ENCODE assay signal across 13 cellular contexts in the genomic region with DNA sequence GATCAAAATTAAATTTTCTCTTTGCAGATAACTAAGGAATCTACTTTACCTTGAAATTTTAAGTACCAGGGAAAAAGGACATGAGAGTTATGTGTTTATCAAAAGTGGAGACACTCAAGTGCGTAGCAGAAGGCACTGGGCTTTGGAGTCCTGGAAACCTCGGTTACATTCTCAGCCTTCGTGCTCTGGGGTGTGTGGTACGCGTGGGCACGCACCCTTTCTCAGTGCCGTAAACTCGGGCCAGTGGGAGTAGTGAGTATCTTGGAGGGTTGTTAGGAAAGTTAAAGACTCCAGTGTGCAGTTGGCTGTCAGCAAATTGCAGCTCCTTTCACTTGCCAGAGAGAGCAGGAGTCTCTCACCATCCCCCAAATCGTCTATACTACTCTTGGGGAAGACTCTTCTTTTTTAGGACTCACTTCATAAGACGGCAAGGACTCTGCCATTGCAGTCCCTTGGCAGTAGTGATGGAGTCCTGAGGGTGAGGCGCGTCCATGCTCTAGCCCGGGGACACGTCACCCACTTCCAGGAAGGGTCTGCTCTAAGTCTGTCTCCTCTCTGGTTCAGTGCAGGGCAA.
DNase-seq lines count a peak whose midpoint lies in the region; ATAC-seq lines count a peak whose summit lies in the region.
"Had no signal": no experiment of that assay in that cellular context is flagged by ENCODE, and none has a peak within 500 bp of the region (broad histone marks: within the 10 kb centered on the region; RNA-seq: fewer than 3 reads in every experiment).

No MANE protein-coding gene starts in this region.

- peak overlapping the region; percentile 70 for H3K4me2 ChIP-seq in skeletal muscle satellite cell (ENCODE audit: low read length)

- no peak for ATAC-seq in activated CD8-positive, alpha-beta memory T cell treated with anti-CD3 and anti-CD28 coated beads, Interleukin-2, amount 10 ng/mL, durations not matched to agents 7 days and 5 days
- ATAC-seq in GM18520 (IDR thresholded peaks at IDR 0.05; ENCODE audit: unreplicated experiment), result no peak

- H3K27me3 Mint-ChIP-seq in activated CD8-positive, alpha-beta memory T cell treated with anti-CD3 and anti-CD28 coated beads, Interleukin-2, amount 10 ng/mL, durations not matched to agents 7 days and 5 days, result no peaks in the 10 kb centered on the region
- H3K27me3 Mint-ChIP-seq in activated naive CD8-positive, alpha-beta T cell, result no peaks in the 10 kb centered on the region
- H3K27me3 Mint-ChIP-seq in immature natural killer cell (ENCODE audit: low read depth in 3 of 3), result peaks cover 0 to 2% (median 0%) of the 10 kb centered on the region in 3 donors

- H3K9ac ChIP-seq in skeletal muscle satellite cell (ENCODE audit: low read depth, low read length), result peak overlapping the region; percentile 38

- H3K4me3 Mint-ChIP-seq in activated CD8-positive, alpha-beta memory T cell treated with anti-CD3 and anti-CD28 coated beads, Interleukin-2, amount 10 ng/mL, durations not matched to agents 7 days and 5 days, result no peak overlapping the region
- H3K4me3 Mint-ChIP-seq in activated naive CD8-positive, alpha-beta T cell, result no peak overlapping the region
- peak overlapping the region in 2 of 5 donors; percentile 37 to 82 for H3K4me3 Mint-ChIP-seq in immature natural killer cell

- H3K4me3 ChIP-seq in skeletal muscle satellite cell (ENCODE audit: low read length), result peak overlapping the region; percentile 48
- H3K4me3 ChIP-seq: pancreas had no signal

- peak overlapping the region; percentile 51 for H3K27ac Mint-ChIP-seq in activated CD8-positive, alpha-beta memory T cell treated with anti-CD3 and anti-CD28 coated beads, Interleukin-2, amount 10 ng/mL, durations not matched to agents 7 days and 5 days
- H3K27ac Mint-ChIP-seq in activated naive CD8-positive, alpha-beta T cell, result peak overlapping the region; percentile 28
- peak overlapping the region; percentile 45 to 94 (median 87) for H3K27ac Mint-ChIP-seq in immature natural killer cell

- H3K4me1 Mint-ChIP-seq in activated CD8-positive, alpha-beta memory T cell treated with anti-CD3 and anti-CD28 coated beads, Interleukin-2, amount 10 ng/mL, durations not matched to agents 7 days and 5 days, result peaks cover 44% of the 10 kb centered on the region
- peaks cover 8% of the 10 kb centered on the region for H3K4me1 Mint-ChIP-seq in activated naive CD8-positive, alpha-beta T cell (ENCODE audit: low read depth)
- H3K4me1 Mint-ChIP-seq in immature natural killer cell, result peaks cover 46 to 52% of the 10 kb centered on the region in 2 donors

- peaks cover 28% of the 10 kb centered on the region for H3K4me1 ChIP-seq in skeletal muscle satellite cell (ENCODE audit: control insufficient read depth, insufficient read depth, low read length)

- peaks cover 18% of the 10 kb centered on the region for H3K36me3 Mint-ChIP-seq in activated CD8-positive, alpha-beta memory T cell treated with anti-CD3 and anti-CD28 coated beads, Interleukin-2, amount 10 ng/mL, durations not matched to agents 7 days and 5 days
- peaks cover 7% of the 10 kb centered on the region for H3K36me3 Mint-ChIP-seq in activated naive CD8-positive, alpha-beta T cell
- H3K36me3 Mint-ChIP-seq in immature natural killer cell, result peaks cover 3 to 10% (median 4%) of the 10 kb centered on the region in 3 donors

- no peaks in the 10 kb centered on the region for H3K9me3 ChIP-seq in skeletal muscle satellite cell (replicated peaks; ENCODE audit: low read length)
- H3K9me3 ChIP-seq: pancreas had no signal

- peak; percentile 36 for DNase-seq in activated CD8-positive, alpha-beta memory T cell treated with anti-CD3 and anti-CD28 coated beads, Interleukin-2, amount 10 ng/mL, durations not matched to agents 7 days and 5 days
- no peak for DNase-seq in activated CD8-positive, alpha-beta memory T cell treated with anti-CD3 and anti-CD28 coated beads, Interleukin-2, amount 50 U/mL, for 48 hours
- DNase-seq in immature natural killer cell (no peak), hepatic stellate cell (ENCODE audit: low spot score) (no peak), dedifferentiated amniotic fluid mesenchymal stem cell (ENCODE audit: extremely low spot score) (no peak)
- DNase-seq: activated T-cell treated with anti-CD3 and anti-CD28 coated beads, Interleukin-2, amount 50 U/mL, for 1 hour; DMS153; left ventricle myocardium superior; NCI-H748 treated with DMSO at 0.1 percent for 48 hours had no signal

- no peaks in the 10 kb centered on the region for H3K27me3 ChIP-seq in skeletal muscle satellite cell (ENCODE audit: control insufficient read depth, insufficient read depth, low read length)
- H3K27me3 ChIP-seq: pancreas had no signal

- no peaks in the 10 kb centered on the region for H3K9me3 Mint-ChIP-seq in activated CD8-positive, alpha-beta memory T cell treated with anti-CD3 and anti-CD28 coated beads, Interleukin-2, amount 10 ng/mL, durations not matched to agents 7 days and 5 days (ENCODE audit: low read depth)
- no peaks in the 10 kb centered on the region for H3K9me3 Mint-ChIP-seq in activated naive CD8-positive, alpha-beta T cell (ENCODE audit: low read depth)
- H3K9me3 Mint-ChIP-seq in immature natural killer cell, result peaks cover 0 to 2% (median 0%) of the 10 kb centered on the region in 6 donors

- CTCF ChIA-PET in activated CD8-positive, alpha-beta memory T cell treated with anti-CD3 and anti-CD28 coated beads, Interleukin-2, amount 10 ng/mL, durations not matched to agents 7 days and 5 days (lab: Charles Lee), result no interaction called here

- H3K36me3 ChIP-seq in skeletal muscle satellite cell (ENCODE audit: insufficient read depth, low read length), result peaks cover 3% of the 10 kb centered on the region
- H3K36me3 ChIP-seq: pancreas had no signal

Comparison
In these comparisons a context has a peak if more than half of its experiments do, and no peak if none do; other contexts are left out.
1. H3K27ac Mint-ChIP-seq: peak in every context shown above with its lines; median percentile 87 in immature natural killer cell; 51 in activated CD8-positive, alpha-beta memory T cell treated with anti-CD3 and anti-CD28 coated beads, Interleukin-2, amount 10 ng/mL, durations not matched to agents 7 days and 5 days; 28 in activated naive CD8-positive, alpha-beta T cell.